1 cellular context compared by ENCODE assay signal in genomic region chr12:132761032-132761910, GRCh38.
TF ChIP-seq lines count a peak whose summit lies in the region.

TSS of gene ANKLE2 (minus strand) at chr12:132761832. CDS start at chr12:132761798, 34 bp downstream.

TF ChIP-seq in HEK293, 187 proteins besides CTCF, POLR2A, EP300 and RAD21 (continued from another document):
- TF ChIP-seq ZNF394 (tag by site-specific recombination; IDR thresholded peaks at IDR 0.05; ENCODE audit: borderline replicate concordance) (no peak), ZBTB26 (tag by site-specific recombination; optimal IDR thresholded peaks at IDR 0.05) (peak; percentile 54), PRDM10 (tag by site-specific recombination; IDR thresholded peaks at IDR 0.05) (peak; percentile 79), PATZ1 (tag by site-specific recombination; IDR thresholded peaks at IDR 0.05) (peak; percentile 47), SP7 (tag by site-specific recombination; IDR thresholded peaks at IDR 0.05) (peak; percentile 49; the same call in 1 of the 2 replicates), SP2 (tag by site-specific recombination; IDR thresholded peaks at IDR 0.05) (peak; percentile 42; the same call in 1 of the 2 replicates), ZNF311 (tag by site-specific recombination; IDR thresholded peaks at IDR 0.05; ENCODE audit: borderline replicate concordance) (no peak), EGR2 (tag by site-specific recombination; IDR thresholded peaks at IDR 0.05; ENCODE audit: low read depth) (0 out of 2 replicates have a peak, but pooled peaks have one; percentile 6), ZBTB8A (tag by site-specific recombination; IDR thresholded peaks at IDR 0.05) (peak; percentile 51), ZBTB21 (tag by site-specific recombination; IDR thresholded peaks at IDR 0.05) (0 out of 2 replicates have a peak, but pooled peaks have one; percentile 7), ZXDB (tag by site-specific recombination; IDR thresholded peaks at IDR 0.05) (no peak), GLI4 (tag by site-specific recombination; IDR thresholded peaks at IDR 0.05) (no peak), ZNF335 (tag by site-specific recombination; conservative IDR thresholded peaks at IDR 0.05) (peak; percentile 68), ZFP37 (tag by site-specific recombination; IDR thresholded peaks at IDR 0.05) (0 out of 2 replicates have a peak, but pooled peaks have one; percentile 28), ZNF600 (tag by site-specific recombination; IDR thresholded peaks at IDR 0.05) (peak; percentile 52; the same call in 1 of the 2 replicates), KLF8 (tag by site-specific recombination; IDR thresholded peaks at IDR 0.05) (peak; percentile 74), ZNF704 (tag by site-specific recombination; IDR thresholded peaks at IDR 0.05) (no peak), ZBTB20 (tag by site-specific recombination; IDR thresholded peaks at IDR 0.05) (peak; percentile 92), ZFHX2 (tag by site-specific recombination; conservative IDR thresholded peaks at IDR 0.05) (peak; percentile 44), GLIS2 (tag by site-specific recombination; IDR thresholded peaks at IDR 0.05) (0 out of 2 replicates have a peak, but pooled peaks have one; percentile 21)
TF ChIP-seq in HEK293: peak in this region for 19.
